1 cellular context compared by ENCODE assay signal in the genomic region with DNA sequence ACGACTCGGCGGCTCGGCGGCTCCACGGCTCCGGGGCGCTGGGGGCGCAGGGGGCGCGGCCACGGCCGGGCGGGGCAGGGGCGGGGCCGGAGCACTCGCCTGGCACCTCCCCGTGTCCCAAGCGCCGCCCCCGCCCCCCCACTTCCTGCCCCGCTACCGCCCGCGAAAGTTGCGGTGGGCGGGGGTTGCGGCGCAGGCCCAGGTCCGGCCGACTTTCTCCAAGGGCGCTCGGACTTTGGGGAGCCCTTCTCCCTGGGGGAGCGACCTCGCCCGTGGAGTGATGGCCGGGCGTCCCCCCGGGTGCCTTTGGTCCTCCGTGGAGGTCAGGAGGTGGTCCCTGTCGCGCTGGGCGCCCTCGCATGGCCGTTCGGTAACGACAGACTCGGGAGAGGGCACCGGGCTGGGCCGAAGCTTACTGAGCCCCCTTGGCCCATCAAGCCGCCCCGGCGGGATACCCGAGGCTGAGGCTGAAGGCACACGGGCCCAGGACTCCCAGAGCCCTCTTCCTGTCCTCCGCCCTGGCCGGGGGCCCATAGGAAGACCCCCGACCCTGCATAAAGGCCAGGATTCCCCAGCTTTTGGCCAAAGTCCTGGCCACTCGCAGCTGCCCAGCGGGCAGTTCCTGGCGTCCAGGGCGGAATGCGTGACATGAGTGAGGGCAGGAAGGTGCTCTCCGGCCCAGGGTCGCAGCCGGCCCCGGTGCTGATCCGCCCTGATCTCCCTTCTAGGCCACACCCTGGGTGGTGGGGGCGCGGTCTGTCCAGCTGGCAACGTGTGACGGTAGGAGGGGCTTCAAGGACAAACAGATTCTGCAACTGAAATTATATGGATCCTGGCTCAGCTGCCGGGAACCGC.
TF ChIP-seq lines count a peak whose summit lies in the region.

No MANE protein-coding gene starts in this region.

TF ChIP-seq in K562, 482 proteins besides CTCF, POLR2A, EP300 and RAD21 (continued from another document and continues in another):
- TF ChIP-seq, protein P1, sequence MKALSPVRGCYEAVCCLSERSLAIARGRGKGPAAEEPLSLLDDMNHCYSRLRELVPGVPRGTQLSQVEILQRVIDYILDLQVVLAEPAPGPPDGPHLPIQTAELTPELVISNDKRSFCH (CRISPR knock-in tag; IDR thresholded peaks at IDR 0.05) = no peak
- TF ChIP-seq, protein P1 (tag; IDR thresholded peaks at IDR 0.05) = no peak
- TF ChIP-seq DPF2 (IDR thresholded peaks at IDR 0.05) (no peak; the same call in 1 of the 2 replicates), GABPB1 (CRISPR knock-in tag; IDR thresholded peaks at IDR 0.05) (peak; percentile 71), TEAD1 (CRISPR knock-in tag; IDR thresholded peaks at IDR 0.05) (no peak), ZNF316 (IDR thresholded peaks at IDR 0.05) (no peak), PCBP1 (IDR thresholded peaks at IDR 0.05; ENCODE audit: low read depth, low read length, poor library complexity, severe bottlenecking) (peak; percentile 50), HNRNPL (IDR thresholded peaks at IDR 0.05; ENCODE audit: low read depth, low read length) (peak; percentile 73), NFE2 (IDR thresholded peaks at IDR 0.05; ENCODE audit: low read depth) (no peak), EWSR1 (IDR thresholded peaks at IDR 0.05; ENCODE audit: borderline replicate concordance, low read depth, partially characterized antibody) (no peak), CREBBP (IDR thresholded peaks at IDR 0.05; ENCODE audit: low read depth, low read length) (no peak), HMGN3 (IDR thresholded peaks at IDR 0.05; ENCODE audit: borderline replicate concordance, extremely low read depth, insufficient read length, low read depth, low read length) (peak; percentile 52), ZNF263 (CRISPR knock-in tag; IDR thresholded peaks at IDR 0.05; ENCODE audit: borderline replicate concordance) (peak; percentile 38; the same call in 1 of the 2 replicates), CSDE1 (IDR thresholded peaks at IDR 0.05) (no peak), RBM34 (IDR thresholded peaks at IDR 0.05; ENCODE audit: borderline replicate concordance, insufficient read depth, low read length) (no peak), PHF20 (IDR thresholded peaks at IDR 0.05; ENCODE audit: partially characterized antibody) (peak; percentile 43), ZNF431 (CRISPR knock-in tag; IDR thresholded peaks at IDR 0.05) (no peak), SMAD2 (IDR thresholded peaks at IDR 0.05; ENCODE audit: low read depth, low read length) (no peak), ELF1 (tag; IDR thresholded peaks at IDR 0.05) (peak; percentile 43; the same call in 1 of the 2 replicates), BACH1 (tag; IDR thresholded peaks at IDR 0.05) (no peak), RBM15 (IDR thresholded peaks at IDR 0.05; ENCODE audit: insufficient read depth, low read length) (no peak), ZC3H11A (IDR thresholded peaks at IDR 0.05; ENCODE audit: low read depth, low read length) (no peak), ZBTB1 (CRISPR knock-in tag; IDR thresholded peaks at IDR 0.05; ENCODE audit: borderline replicate concordance, low read depth) (peak; percentile 54; the same call in 1 of the 2 replicates), BMI1 (IDR thresholded peaks at IDR 0.05; ENCODE audit: low read length) (no peak), POLR3G (IDR thresholded peaks at IDR 0.05; ENCODE audit: extremely low read depth, insufficient read length, insufficient replicate concordance) (no peak), FOS (IDR thresholded peaks at IDR 0.05; ENCODE audit: extremely low read depth, insufficient read length) (no peak), MYC (IDR thresholded peaks at IDR 0.05; ENCODE audit: low read depth, low read length) (no peak), MYC (CRISPR knock-in tag; IDR thresholded peaks at IDR 0.05; ENCODE audit: borderline replicate concordance, low read depth) (no peak), ELF4 (CRISPR knock-in tag; IDR thresholded peaks at IDR 0.05) (0 out of 2 replicates have a peak, but pooled peaks have one; percentile 15), FOXA3 (CRISPR knock-in tag; conservative IDR thresholded peaks at IDR 0.05 in 1 of 2, IDR thresholded peaks at IDR 0.05 in 1 of 2) (no peak), ZNF3 (CRISPR knock-in tag; IDR thresholded peaks at IDR 0.05) (no peak), ZNF282 (CRISPR knock-in tag; IDR thresholded peaks at IDR 0.05) (0 out of 2 replicates have a peak, but pooled peaks have one; percentile 41), GABPA (tag; conservative IDR thresholded peaks at IDR 0.05; ENCODE audit: low read depth) (peak; percentile 76), NRF1 (conservative IDR thresholded peaks at IDR 0.05 in 1 of 2, IDR thresholded peaks at IDR 0.05 in 1 of 2) (peak; percentile 72 to 73), ARID1B (IDR thresholded peaks at IDR 0.05) (peak; percentile 41; the same call in 1 of the 2 replicates), NR2C2 (CRISPR knock-in tag; IDR thresholded peaks at IDR 0.05) (no peak), NR2C2 (tag; IDR thresholded peaks at IDR 0.05) (no peak), SMARCE1 (IDR thresholded peaks at IDR 0.05) (no peak), SUPT5H (IDR thresholded peaks at IDR 0.05) (peak; percentile 65), KDM2B (CRISPR knock-in tag; IDR thresholded peaks at IDR 0.05) (0 out of 2 replicates have a peak, but pooled peaks have one; percentile 14), RBFOX2 (IDR thresholded peaks at IDR 0.05; ENCODE audit: low read depth, low read length) (peak; percentile 74), ETV1 (tag; conservative IDR thresholded peaks at IDR 0.05; ENCODE audit: low read depth) (peak; percentile 66), GATAD2A (IDR thresholded peaks at IDR 0.05) (0 out of 2 replicates have a peak, but pooled peaks have one; percentile 51), ETV5 (CRISPR knock-in tag; IDR thresholded peaks at IDR 0.05; ENCODE audit: low read depth) (0 out of 2 replicates have a peak, but pooled peaks have one; percentile 67), GABPB2 (CRISPR knock-in tag; conservative IDR thresholded peaks at IDR 0.05) (no peak)
- TF ChIP-seq, protein P2, sequence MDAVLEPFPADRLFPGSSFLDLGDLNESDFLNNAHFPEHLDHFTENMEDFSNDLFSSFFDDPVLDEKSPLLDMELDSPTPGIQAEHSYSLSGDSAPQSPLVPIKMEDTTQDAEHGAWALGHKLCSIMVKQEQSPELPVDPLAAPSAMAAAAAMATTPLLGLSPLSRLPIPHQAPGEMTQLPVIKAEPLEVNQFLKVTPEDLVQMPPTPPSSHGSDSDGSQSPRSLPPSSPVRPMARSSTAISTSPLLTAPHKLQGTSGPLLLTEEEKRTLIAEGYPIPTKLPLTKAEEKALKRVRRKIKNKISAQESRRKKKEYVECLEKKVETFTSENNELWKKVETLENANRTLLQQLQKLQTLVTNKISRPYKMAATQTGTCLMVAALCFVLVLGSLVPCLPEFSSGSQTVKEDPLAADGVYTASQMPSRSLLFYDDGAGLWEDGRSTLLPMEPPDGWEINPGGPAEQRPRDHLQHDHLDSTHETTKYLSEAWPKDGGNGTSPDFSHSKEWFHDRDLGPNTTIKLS (IDR thresholded peaks at IDR 0.05; ENCODE audit: borderline replicate concordance, low read depth) = peak; percentile 34; the same call in 1 of the 2 replicates
- TF ChIP-seq, protein P3, sequence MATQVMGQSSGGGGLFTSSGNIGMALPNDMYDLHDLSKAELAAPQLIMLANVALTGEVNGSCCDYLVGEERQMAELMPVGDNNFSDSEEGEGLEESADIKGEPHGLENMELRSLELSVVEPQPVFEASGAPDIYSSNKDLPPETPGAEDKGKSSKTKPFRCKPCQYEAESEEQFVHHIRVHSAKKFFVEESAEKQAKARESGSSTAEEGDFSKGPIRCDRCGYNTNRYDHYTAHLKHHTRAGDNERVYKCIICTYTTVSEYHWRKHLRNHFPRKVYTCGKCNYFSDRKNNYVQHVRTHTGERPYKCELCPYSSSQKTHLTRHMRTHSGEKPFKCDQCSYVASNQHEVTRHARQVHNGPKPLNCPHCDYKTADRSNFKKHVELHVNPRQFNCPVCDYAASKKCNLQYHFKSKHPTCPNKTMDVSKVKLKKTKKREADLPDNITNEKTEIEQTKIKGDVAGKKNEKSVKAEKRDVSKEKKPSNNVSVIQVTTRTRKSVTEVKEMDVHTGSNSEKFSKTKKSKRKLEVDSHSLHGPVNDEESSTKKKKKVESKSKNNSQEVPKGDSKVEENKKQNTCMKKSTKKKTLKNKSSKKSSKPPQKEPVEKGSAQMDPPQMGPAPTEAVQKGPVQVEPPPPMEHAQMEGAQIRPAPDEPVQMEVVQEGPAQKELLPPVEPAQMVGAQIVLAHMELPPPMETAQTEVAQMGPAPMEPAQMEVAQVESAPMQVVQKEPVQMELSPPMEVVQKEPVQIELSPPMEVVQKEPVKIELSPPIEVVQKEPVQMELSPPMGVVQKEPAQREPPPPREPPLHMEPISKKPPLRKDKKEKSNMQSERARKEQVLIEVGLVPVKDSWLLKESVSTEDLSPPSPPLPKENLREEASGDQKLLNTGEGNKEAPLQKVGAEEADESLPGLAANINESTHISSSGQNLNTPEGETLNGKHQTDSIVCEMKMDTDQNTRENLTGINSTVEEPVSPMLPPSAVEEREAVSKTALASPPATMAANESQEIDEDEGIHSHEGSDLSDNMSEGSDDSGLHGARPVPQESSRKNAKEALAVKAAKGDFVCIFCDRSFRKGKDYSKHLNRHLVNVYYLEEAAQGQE (CRISPR knock-in tag; IDR thresholded peaks at IDR 0.05; ENCODE audit: low read depth) = 0 out of 2 replicates have a peak, but pooled peaks have one; percentile 21
- TF ChIP-seq, protein P4, sequence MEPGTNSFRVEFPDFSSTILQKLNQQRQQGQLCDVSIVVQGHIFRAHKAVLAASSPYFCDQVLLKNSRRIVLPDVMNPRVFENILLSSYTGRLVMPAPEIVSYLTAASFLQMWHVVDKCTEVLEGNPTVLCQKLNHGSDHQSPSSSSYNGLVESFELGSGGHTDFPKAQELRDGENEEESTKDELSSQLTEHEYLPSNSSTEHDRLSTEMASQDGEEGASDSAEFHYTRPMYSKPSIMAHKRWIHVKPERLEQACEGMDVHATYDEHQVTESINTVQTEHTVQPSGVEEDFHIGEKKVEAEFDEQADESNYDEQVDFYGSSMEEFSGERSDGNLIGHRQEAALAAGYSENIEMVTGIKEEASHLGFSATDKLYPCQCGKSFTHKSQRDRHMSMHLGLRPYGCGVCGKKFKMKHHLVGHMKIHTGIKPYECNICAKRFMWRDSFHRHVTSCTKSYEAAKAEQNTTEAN (CRISPR knock-in tag; IDR thresholded peaks at IDR 0.05) = no peak
- TF ChIP-seq, protein P5, sequence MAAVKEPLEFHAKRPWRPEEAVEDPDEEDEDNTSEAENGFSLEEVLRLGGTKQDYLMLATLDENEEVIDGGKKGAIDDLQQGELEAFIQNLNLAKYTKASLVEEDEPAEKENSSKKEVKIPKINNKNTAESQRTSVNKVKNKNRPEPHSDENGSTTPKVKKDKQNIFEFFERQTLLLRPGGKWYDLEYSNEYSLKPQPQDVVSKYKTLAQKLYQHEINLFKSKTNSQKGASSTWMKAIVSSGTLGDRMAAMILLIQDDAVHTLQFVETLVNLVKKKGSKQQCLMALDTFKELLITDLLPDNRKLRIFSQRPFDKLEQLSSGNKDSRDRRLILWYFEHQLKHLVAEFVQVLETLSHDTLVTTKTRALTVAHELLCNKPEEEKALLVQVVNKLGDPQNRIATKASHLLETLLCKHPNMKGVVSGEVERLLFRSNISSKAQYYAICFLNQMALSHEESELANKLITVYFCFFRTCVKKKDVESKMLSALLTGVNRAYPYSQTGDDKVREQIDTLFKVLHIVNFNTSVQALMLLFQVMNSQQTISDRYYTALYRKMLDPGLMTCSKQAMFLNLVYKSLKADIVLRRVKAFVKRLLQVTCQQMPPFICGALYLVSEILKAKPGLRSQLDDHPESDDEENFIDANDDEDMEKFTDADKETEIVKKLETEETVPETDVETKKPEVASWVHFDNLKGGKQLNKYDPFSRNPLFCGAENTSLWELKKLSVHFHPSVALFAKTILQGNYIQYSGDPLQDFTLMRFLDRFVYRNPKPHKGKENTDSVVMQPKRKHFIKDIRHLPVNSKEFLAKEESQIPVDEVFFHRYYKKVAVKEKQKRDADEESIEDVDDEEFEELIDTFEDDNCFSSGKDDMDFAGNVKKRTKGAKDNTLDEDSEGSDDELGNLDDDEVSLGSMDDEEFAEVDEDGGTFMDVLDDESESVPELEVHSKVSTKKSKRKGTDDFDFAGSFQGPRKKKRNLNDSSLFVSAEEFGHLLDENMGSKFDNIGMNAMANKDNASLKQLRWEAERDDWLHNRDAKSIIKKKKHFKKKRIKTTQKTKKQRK (IDR thresholded peaks at IDR 0.05; ENCODE audit: borderline replicate concordance, low read depth, low read length) = no peak
- TF ChIP-seq, protein P6, sequence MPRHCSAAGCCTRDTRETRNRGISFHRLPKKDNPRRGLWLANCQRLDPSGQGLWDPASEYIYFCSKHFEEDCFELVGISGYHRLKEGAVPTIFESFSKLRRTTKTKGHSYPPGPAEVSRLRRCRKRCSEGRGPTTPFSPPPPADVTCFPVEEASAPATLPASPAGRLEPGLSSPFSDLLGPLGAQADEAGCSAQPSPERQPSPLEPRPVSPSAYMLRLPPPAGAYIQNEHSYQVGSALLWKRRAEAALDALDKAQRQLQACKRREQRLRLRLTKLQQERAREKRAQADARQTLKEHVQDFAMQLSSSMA (CRISPR knock-in tag; IDR thresholded peaks at IDR 0.05) = no peak
- TF ChIP-seq, protein P7, sequence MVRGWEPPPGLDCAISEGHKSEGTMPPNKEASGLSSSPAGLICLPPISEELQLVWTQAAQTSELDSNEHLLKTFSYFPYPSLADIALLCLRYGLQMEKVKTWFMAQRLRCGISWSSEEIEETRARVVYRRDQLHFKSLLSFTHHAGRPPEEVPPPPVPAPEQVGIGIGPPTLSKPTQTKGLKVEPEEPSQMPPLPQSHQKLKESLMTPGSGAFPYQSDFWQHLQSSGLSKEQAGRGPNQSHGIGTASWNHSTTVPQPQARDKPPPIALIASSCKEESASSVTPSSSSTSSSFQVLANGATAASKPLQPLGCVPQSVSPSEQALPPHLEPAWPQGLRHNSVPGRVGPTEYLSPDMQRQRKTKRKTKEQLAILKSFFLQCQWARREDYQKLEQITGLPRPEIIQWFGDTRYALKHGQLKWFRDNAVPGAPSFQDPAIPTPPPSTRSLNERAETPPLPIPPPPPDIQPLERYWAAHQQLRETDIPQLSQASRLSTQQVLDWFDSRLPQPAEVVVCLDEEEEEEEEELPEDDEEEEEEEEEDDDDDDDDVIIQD (CRISPR knock-in tag; IDR thresholded peaks at IDR 0.05) = no peak
- TF ChIP-seq, protein P8, sequence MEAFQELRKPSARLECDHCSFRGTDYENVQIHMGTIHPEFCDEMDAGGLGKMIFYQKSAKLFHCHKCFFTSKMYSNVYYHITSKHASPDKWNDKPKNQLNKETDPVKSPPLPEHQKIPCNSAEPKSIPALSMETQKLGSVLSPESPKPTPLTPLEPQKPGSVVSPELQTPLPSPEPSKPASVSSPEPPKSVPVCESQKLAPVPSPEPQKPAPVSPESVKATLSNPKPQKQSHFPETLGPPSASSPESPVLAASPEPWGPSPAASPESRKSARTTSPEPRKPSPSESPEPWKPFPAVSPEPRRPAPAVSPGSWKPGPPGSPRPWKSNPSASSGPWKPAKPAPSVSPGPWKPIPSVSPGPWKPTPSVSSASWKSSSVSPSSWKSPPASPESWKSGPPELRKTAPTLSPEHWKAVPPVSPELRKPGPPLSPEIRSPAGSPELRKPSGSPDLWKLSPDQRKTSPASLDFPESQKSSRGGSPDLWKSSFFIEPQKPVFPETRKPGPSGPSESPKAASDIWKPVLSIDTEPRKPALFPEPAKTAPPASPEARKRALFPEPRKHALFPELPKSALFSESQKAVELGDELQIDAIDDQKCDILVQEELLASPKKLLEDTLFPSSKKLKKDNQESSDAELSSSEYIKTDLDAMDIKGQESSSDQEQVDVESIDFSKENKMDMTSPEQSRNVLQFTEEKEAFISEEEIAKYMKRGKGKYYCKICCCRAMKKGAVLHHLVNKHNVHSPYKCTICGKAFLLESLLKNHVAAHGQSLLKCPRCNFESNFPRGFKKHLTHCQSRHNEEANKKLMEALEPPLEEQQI (IDR thresholded peaks at IDR 0.05) = no peak
